In the genomic region with DNA sequence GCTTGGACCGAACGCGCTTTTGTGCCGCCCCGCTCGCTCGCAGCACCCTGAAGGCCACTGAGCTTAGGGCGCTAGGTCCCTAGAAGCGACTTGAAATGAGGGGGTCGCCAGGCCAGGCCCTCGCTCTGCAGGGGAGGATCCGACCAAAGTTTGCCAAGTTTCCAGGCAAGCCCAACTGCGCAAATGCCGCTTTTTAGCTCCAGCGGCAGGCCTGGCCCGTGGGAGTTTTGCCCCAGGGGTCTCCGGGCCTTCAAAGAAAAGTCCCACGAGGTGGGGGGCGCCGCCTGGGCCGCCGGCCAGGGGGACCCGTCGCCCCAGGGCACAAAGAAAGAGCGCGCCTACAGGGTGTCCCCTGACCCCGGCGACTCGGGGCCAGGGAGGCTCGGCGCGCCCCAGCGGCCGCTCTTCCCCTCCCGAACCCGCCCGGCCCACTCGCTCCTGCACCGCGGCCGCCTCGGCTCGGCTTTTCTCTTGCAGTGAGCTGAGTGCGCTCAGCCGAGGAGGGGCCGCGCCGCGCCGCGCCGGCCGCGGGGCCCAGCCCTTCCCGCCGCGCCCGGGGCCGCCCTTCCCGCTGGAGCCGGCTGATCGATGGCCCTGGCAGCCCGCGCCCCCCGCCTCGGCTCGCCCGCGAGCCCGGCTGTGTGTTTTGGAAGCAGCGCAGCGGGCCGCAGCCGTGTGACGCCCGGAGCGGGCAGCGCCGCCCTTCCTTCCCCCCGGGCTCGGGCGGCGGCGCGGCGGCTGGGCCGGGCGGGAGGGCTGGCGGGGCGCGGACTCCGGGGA, we compare ENCODE assay signal across 8 cellular contexts. TPM values are rescaled to one million over a fixed set of nuclear protein-coding genes. Genes with fewer than 3 reads are reported as not detected.
DNase-seq lines count a peak whose midpoint lies in the region; ATAC-seq and TF ChIP-seq lines count a peak whose summit lies in the region.

No MANE protein-coding gene starts in this region.

- DNase-seq in Right ventricle myocardium inferior (ENCODE audit: missing footprints) (peak; percentile 75), cardiac septum (ENCODE audit: low spot score) (no peak), NT2/D1 (ENCODE audit: low read depth, low spot score) (no peak), brain microvascular endothelial cell (no peak), left lung (peak in 1 of 2 donors; percentile 58), stomach (peak; percentile 34)

- H3K4me3 ChIP-seq in NT2/D1 (ENCODE audit: insufficient read length, low read depth) = peak overlapping the region; percentile 46
- peak overlapping the region; percentile 59 for H3K4me3 ChIP-seq in brain microvascular endothelial cell (ENCODE audit: low read depth, low read length)
- H3K4me3 ChIP-seq in left lung = peak overlapping the region; percentile 50 to 60
- peak overlapping the region; percentile 55 to 99 (median 76) for H3K4me3 ChIP-seq in stomach

- peak overlapping the region; percentile 63 for H3K27ac ChIP-seq in brain microvascular endothelial cell
- peak overlapping the region; percentile 98 to 100 for H3K27ac ChIP-seq in left lung
- H3K27ac ChIP-seq in stomach = peak overlapping the region; percentile 97 to 100 (median 99)

- in situ Hi-C loops in brain microvascular endothelial cell (cut with HindIII; ENCODE audit: low pct_ligation_motif_present, low sequenced_read_pairs) = loop anchor here (10.0 kb wide), 1 partner anchor 348 kb away; no protein-coding TSS in a partner anchor

- no peak for TF ChIP-seq CTCF in brain microvascular endothelial cell (IDR thresholded peaks at IDR 0.05; ENCODE audit: low read depth, low read length, missing control alignments)
- TF ChIP-seq CTCF in left lung (IDR thresholded peaks at IDR 0.05) = no peak
- TF ChIP-seq CTCF in stomach (IDR thresholded peaks at IDR 0.05) = no peak

- intact Hi-C loops in Right ventricle myocardium inferior (cut with DNase I) = no loop called here
- intact Hi-C loops in cardiac septum (cut with DNase I) = loop anchor here (1.0 to 5.0 kb wide), 4 partner anchors 46 to 344 kb away; partner anchors contain the start of gene FAM114A1
- intact Hi-C loops in left lung (cut with DNase I) = no loop called here
- intact Hi-C loops in stomach (cut with DNase I; ENCODE audit: low total_unique reads) = no loop called here

- no peak for ATAC-seq in Right ventricle myocardium inferior
- ATAC-seq in HG02798 (IDR thresholded peaks at IDR 0.05; ENCODE audit: poor library complexity, unreplicated experiment) = peak; percentile 43
- ATAC-seq in left lung = peak; percentile 12
- no peak for ATAC-seq in esophagus mucosa

- TF ChIP-seq POLR2A in stomach (IDR thresholded peaks at IDR 0.05) = no peak

- 1 to 5% (median 3%) methylated on average over 15 to 81 of the region's 92 CpGs for WGBS in stomach, 5 donors

- TF ChIP-seq EP300 in stomach (IDR thresholded peaks at IDR 0.05) = no peak

- peak overlapping the region; percentile 80 for H3K9ac ChIP-seq in NT2/D1 (ENCODE audit: insufficient read length, low read depth)

- peaks cover 2% of the 10 kb centered on the region for H3K27me3 ChIP-seq in NT2/D1 (ENCODE audit: insufficient read depth, insufficient read length)
- H3K27me3 ChIP-seq in brain microvascular endothelial cell (replicated peaks) = no peaks in the 10 kb centered on the region
- no peaks in the 10 kb centered on the region for H3K27me3 ChIP-seq in left lung
- H3K27me3 ChIP-seq in stomach = no peaks in the 10 kb centered on the region

- no peaks in the 10 kb centered on the region; the same call in 1 of the 2 replicates for H3K9me3 ChIP-seq in NT2/D1 (ENCODE audit: insufficient read depth, low read length)
- no peaks in the 10 kb centered on the region for H3K9me3 ChIP-seq in left lung
- H3K9me3 ChIP-seq in stomach = no peaks in the 10 kb centered on the region

- H3K4me1 ChIP-seq in NT2/D1 (ENCODE audit: insufficient read depth, insufficient read length) = no peaks in the 10 kb centered on the region
- H3K4me1 ChIP-seq in left lung = peaks cover 19 to 49% of the 10 kb centered on the region in 2 donors
- peaks cover 12 to 40% (median 33%) of the 10 kb centered on the region in 4 donors for H3K4me1 ChIP-seq in stomach

- no peaks in the 10 kb centered on the region for H3K36me3 ChIP-seq in NT2/D1 (ENCODE audit: insufficient read depth, insufficient read length, low read length)
- H3K36me3 ChIP-seq in brain microvascular endothelial cell (replicated peaks) = no peaks in the 10 kb centered on the region
- H3K36me3 ChIP-seq in left lung = no peaks in the 10 kb centered on the region
- H3K36me3 ChIP-seq in stomach = no peaks in the 10 kb centered on the region

RNA-seq across cellular contexts. Expression of gene KLF3, which starts 0.8 kb away (rescaled TPM):
- total RNA-seq in Right ventricle myocardium inferior = 18.9 TPM
- 25.3 TPM for total RNA-seq in cardiac septum
- total RNA-seq in left lung = 10 to 100 TPM; 43.5 to 59.8 TPM
- total RNA-seq in stomach = 100 to 1,000 TPM in 2 of 5 donors, 10 to 100 TPM in 3; 46.4 to 113 (median 79.1) TPM
- 10 to 100 TPM; 13.0 to 45.1 (median 13.5) TPM for polyA plus RNA-seq in stomach
- total RNA-seq in esophagus mucosa = 77.8 TPM

Comparison
In these comparisons a context has a peak if more than half of its experiments do, and no peak if none do; other contexts are left out.
1. DNase-seq: peak in Right ventricle myocardium inferior (single experiment) and stomach (single experiment); none in cardiac septum (single experiment), NT2/D1 (single experiment) and brain microvascular endothelial cell (single experiment).
2. ATAC-seq: peak in HG02798 (single experiment) and left lung (single experiment); none in Right ventricle myocardium inferior (single experiment) and esophagus mucosa (single experiment).
3. Peak in every context shown above with its lines, with median percentiles within 50 percentile points of each other: H3K4me3 ChIP-seq and H3K27ac ChIP-seq.